8 cellular contexts compared by ENCODE assay signal in genomic region chr22:19478466-19479357, GRCh38. TPM values are rescaled to one million over a fixed set of nuclear protein-coding genes. Genes with fewer than 3 reads are reported as not detected.
A peak's percentile ranks its signal among the peaks of the same experiment; 100 is the strongest.
DNase-seq lines count a peak whose midpoint lies in the region; ATAC-seq and TF ChIP-seq lines count a peak whose summit lies in the region.

Gene UFD1 (minus strand): TSS chr22:19479193. CDS start chr22:19479085, 108 bp downstream.

- ATAC-seq in GM18909 (IDR thresholded peaks at IDR 0.05; ENCODE audit: poor library complexity, unreplicated experiment) (peak; percentile 47), HG03139 (IDR thresholded peaks at IDR 0.05; ENCODE audit: unreplicated experiment) (peak; percentile 37)

- DNase-seq in AG09319 (ENCODE audit: extremely low read depth, low read depth) (peak; percentile 54), NCI-H748 treated with DMSO at 0.1 percent for 48 hours (lab: John Stamatoyannopoulos, UW) (peak; percentile 81), lung microvascular endothelial cell (ENCODE audit: low read depth in 2 of 2) (peak; percentile 80 to 83)
- peak; percentile 35 to 71 for DNase-seq in activated CD8-positive, alpha-beta memory T cell treated with anti-CD3 and anti-CD28 coated beads for 1 hour (ENCODE audit: extremely low read depth in 1 of 2, low read depth in 1 of 2)
- peak; percentile 74 for DNase-seq in effector CD4-positive, alpha-beta T cell
- DNase-seq in stimulated activated CD8-positive, alpha-beta memory T cell treated with anti-CD3 and anti-CD28 coated beads, Interleukin-12 subunit alpha, Interleukin-12 subunit beta, amount 100 ng/mL, for 1 hour (ENCODE audit: low read depth) = peak; percentile 62

- TF ChIP-seq CTCF in AG09319 (IDR thresholded peaks at IDR 0.05; ENCODE audit: low read depth, low read length) = no peak

RNA-seq across cellular contexts. Expression of gene UFD1, which starts in this region (rescaled TPM):
- 82.5 and 101 TPM in 2 replicates for total RNA-seq in lung microvascular endothelial cell

Comparison
In these comparisons a context has a peak if more than half of its experiments do, and no peak if none do; other contexts are left out.
1. Peak in every context shown above with its lines: DNase-seq and ATAC-seq.